Comparison of ENCODE assay signal across 39 cellular contexts in the genomic region with DNA sequence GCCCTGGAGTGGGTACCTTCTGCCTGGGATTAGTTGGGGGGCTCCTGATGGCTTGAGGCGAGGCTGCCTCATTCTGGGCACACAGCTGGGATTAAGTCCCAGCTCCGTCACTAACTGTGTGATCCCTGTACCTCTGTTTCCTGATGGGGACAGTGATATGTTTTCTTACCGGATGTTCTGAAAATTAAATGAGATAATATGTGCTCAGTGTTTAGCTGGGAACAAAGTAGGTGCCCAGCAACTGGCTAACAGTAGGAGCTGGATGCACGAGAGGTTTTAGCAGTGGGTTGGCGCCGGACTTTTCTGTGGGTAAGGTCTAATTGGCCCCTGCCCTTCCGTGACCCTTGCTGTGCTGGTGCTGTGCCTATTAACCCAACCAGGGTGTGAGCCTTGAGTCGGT.
"Had no signal": no experiment of that assay in that cellular context is flagged by ENCODE, and none has a peak within 500 bp of the region (broad histone marks: within the 10 kb centered on the region; RNA-seq: fewer than 3 reads in every experiment).

No MANE protein-coding gene starts in this region.

- H3K27ac ChIP-seq: adrenal gland, ascending aorta, body of pancreas, brain microvascular endothelial cell, breast epithelium, cardiac muscle cell had no signal

- DNase-seq: activated effector memory CD4-positive, alpha-beta T cell treated with anti-CD3 and anti-CD28 coated beads, Interleukin-2, amount 50 U/mL, for 16 hours; activated effector memory CD4-positive, alpha-beta T cell treated with Interleukin-2 at 50 U/mL for 16 hours; activated gamma-delta T cell; activated gamma-delta T cell treated with Interleukin-2 at 50 U/mL for 16 hours; activated naive CD4-positive, alpha-beta T cell; activated naive CD4-positive, alpha-beta T cell treated with anti-CD3 and anti-CD28 coated beads for 36 hours; activated naive CD4-positive, alpha-beta T cell treated with anti-CD3 and anti-CD28 coated beads, Interleukin-2, amount 10 ng/mL, durations not matched to agents 7 days and 5 days; activated naive CD4-positive, alpha-beta T cell treated with anti-CD3 and anti-CD28 coated beads, Interleukin-2, amount 50 U/mL, for 16 hours; activated naive CD4-positive, alpha-beta T cell treated with Interleukin-2 at 50 U/mL for 16 hours; activated naive CD8-positive, alpha-beta T cell treated with anti-CD3 and anti-CD28 coated beads for 36 hours; activated naive CD8-positive, alpha-beta T cell treated with anti-CD3 and anti-CD28 coated beads, Interleukin-2, amount 10 ng/mL, durations not matched to agents 7 days and 5 days; activated naive CD8-positive, alpha-beta T cell treated with anti-CD3 and anti-CD28 coated beads, Interleukin-2, amount 50 U/mL, for 24 hours; activated T-cell treated with anti-CD3 and anti-CD28 coated beads, Interleukin-2, amount 50 U/mL, for 24 hours; activated T-cell treated with anti-CD3 and anti-CD28 coated beads, Interleukin-2, amount 50 U/mL, for 4 hours; activated T-cell treated with anti-CD3 and anti-CD28 coated beads, Interleukin-2, amount 50 U/mL, for 48 hours; activated T-cell treated with anti-CD3 and anti-CD28 coated beads, Interleukin-2, amount 50 U/mL, for 72 hours; adrenal gland; amniotic stem cell; amygdala; anterior cingulate cortex; body of pancreas; brain microvascular endothelial cell; caudate nucleus; central memory CD4-positive, alpha-beta T cell; cerebellar nuclear complex had no signal

- H3K4me3 ChIP-seq: adrenal gland, ascending aorta, body of pancreas, breast epithelium, cardiac muscle cell had no signal

- H3K36me3 ChIP-seq: adrenal gland, ascending aorta, brain microvascular endothelial cell, breast epithelium, cardiac muscle cell had no signal

- H3K4me1 Mint-ChIP-seq: activated naive CD4-positive, alpha-beta T cell treated with anti-CD3 and anti-CD28 coated beads, Interleukin-2, amount 10 ng/mL, durations not matched to agents 7 days and 5 days; activated naive CD4-positive, alpha-beta T cell treated with anti-CD3 and anti-CD28 coated beads, Interleukin-2, amount 50 U/mL, for 24 hours; activated naive CD8-positive, alpha-beta T cell treated with anti-CD3 and anti-CD28 coated beads for 36 hours; activated naive CD8-positive, alpha-beta T cell treated with anti-CD3 and anti-CD28 coated beads, Interleukin-2, amount 10 ng/mL, durations not matched to agents 7 days and 5 days; activated naive CD8-positive, alpha-beta T cell treated with anti-CD3 and anti-CD28 coated beads, Interleukin-2, amount 50 U/mL, for 24 hours; activated T-helper 17 cell treated with anti-CD3 and anti-CD28 coated beads, Interleukin-2, amount 50 U/mL, for 72 hours; central memory CD8-positive, alpha-beta T cell had no signal

- H3K9me3 Mint-ChIP-seq: activated naive CD4-positive, alpha-beta T cell treated with anti-CD3 and anti-CD28 coated beads for 36 hours; activated naive CD4-positive, alpha-beta T cell treated with anti-CD3 and anti-CD28 coated beads, Interleukin-2, amount 10 ng/mL, durations not matched to agents 7 days and 5 days; activated naive CD4-positive, alpha-beta T cell treated with anti-CD3 and anti-CD28 coated beads, Interleukin-2, amount 50 U/mL, for 24 hours; activated naive CD4-positive, alpha-beta T cell treated with anti-CD3 and anti-CD28 coated beads, Interleukin-2, amount 50 U/mL, for 72 hours; activated naive CD8-positive, alpha-beta T cell treated with anti-CD3 and anti-CD28 coated beads for 36 hours; activated naive CD8-positive, alpha-beta T cell treated with anti-CD3 and anti-CD28 coated beads, Interleukin-2, amount 10 ng/mL, durations not matched to agents 7 days and 5 days; activated naive CD8-positive, alpha-beta T cell treated with anti-CD3 and anti-CD28 coated beads, Interleukin-2, amount 50 U/mL, for 24 hours; activated T-cell treated with anti-CD3 and anti-CD28 coated beads, Interleukin-2, amount 50 U/mL, for 24 hours; activated T-cell treated with anti-CD3 and anti-CD28 coated beads, Interleukin-2, amount 50 U/mL, for 4 hours; activated T-cell treated with anti-CD3 and anti-CD28 coated beads, Interleukin-2, amount 50 U/mL, for 72 hours; activated T-helper 1 cell treated with anti-CD3 and anti-CD28 coated beads, Interleukin-12 subunit alpha, Interleukin-12 subunit beta, Interleukin-2, Interleukin-4 antibody, amounts not matched to agents 30 ng/mL and 10 ng/mL and 1 ng/mL, durations not matched to agents 14 hours and 24 hours and 36 hours; activated T-helper 17 cell treated with anti-CD3 and anti-CD28 coated beads, Interleukin-2, amount 50 U/mL, for 72 hours; activated T-helper 2 cell treated with anti-CD3 and anti-CD28 coated beads, Interferon-gamma antibody, Interleukin-2, Interleukin-4, amounts not matched to agents 10 μg/mL and 5 μg/mL and 100 μg/mL, durations not matched to agents 14 hours and 24 hours and 36 hours; brain had no signal

- H3K9me3 ChIP-seq: adrenal gland, ascending aorta, body of pancreas had no signal

- H3K36me3 Mint-ChIP-seq: activated naive CD4-positive, alpha-beta T cell treated with anti-CD3 and anti-CD28 coated beads, Interleukin-2, amount 10 ng/mL, durations not matched to agents 7 days and 5 days; activated naive CD4-positive, alpha-beta T cell treated with anti-CD3 and anti-CD28 coated beads, Interleukin-2, amount 50 U/mL, for 24 hours; activated naive CD4-positive, alpha-beta T cell treated with anti-CD3 and anti-CD28 coated beads, Interleukin-2, amount 50 U/mL, for 72 hours; activated naive CD8-positive, alpha-beta T cell; activated naive CD8-positive, alpha-beta T cell treated with anti-CD3 and anti-CD28 coated beads for 36 hours; activated naive CD8-positive, alpha-beta T cell treated with anti-CD3 and anti-CD28 coated beads, Interleukin-2, amount 10 ng/mL, durations not matched to agents 7 days and 5 days; brain had no signal

- H3K27me3 Mint-ChIP-seq: activated naive CD4-positive, alpha-beta T cell treated with anti-CD3 and anti-CD28 coated beads, Interleukin-2, amount 10 ng/mL, durations not matched to agents 7 days and 5 days; activated naive CD4-positive, alpha-beta T cell treated with anti-CD3 and anti-CD28 coated beads, Interleukin-2, amount 50 U/mL, for 24 hours; activated naive CD8-positive, alpha-beta T cell; activated naive CD8-positive, alpha-beta T cell treated with anti-CD3 and anti-CD28 coated beads for 36 hours; activated naive CD8-positive, alpha-beta T cell treated with anti-CD3 and anti-CD28 coated beads, Interleukin-2, amount 10 ng/mL, durations not matched to agents 7 days and 5 days had no signal

- H3K4me3 Mint-ChIP-seq: activated naive CD4-positive, alpha-beta T cell treated with anti-CD3 and anti-CD28 coated beads for 36 hours; activated naive CD4-positive, alpha-beta T cell treated with anti-CD3 and anti-CD28 coated beads, Interleukin-2, amount 10 ng/mL, durations not matched to agents 7 days and 5 days; activated naive CD4-positive, alpha-beta T cell treated with anti-CD3 and anti-CD28 coated beads, Interleukin-2, amount 50 U/mL, for 24 hours; activated naive CD8-positive, alpha-beta T cell; activated naive CD8-positive, alpha-beta T cell treated with anti-CD3 and anti-CD28 coated beads for 36 hours; activated naive CD8-positive, alpha-beta T cell treated with anti-CD3 and anti-CD28 coated beads, Interleukin-2, amount 10 ng/mL, durations not matched to agents 7 days and 5 days; activated naive CD8-positive, alpha-beta T cell treated with anti-CD3 and anti-CD28 coated beads, Interleukin-2, amount 50 U/mL, for 24 hours; activated T-cell treated with anti-CD3 and anti-CD28 coated beads, Interleukin-2, amount 50 U/mL, for 24 hours; activated T-cell treated with anti-CD3 and anti-CD28 coated beads, Interleukin-2, amount 50 U/mL, for 4 hours; activated T-cell treated with anti-CD3 and anti-CD28 coated beads, Interleukin-2, amount 50 U/mL, for 72 hours; activated T-helper 1 cell treated with anti-CD3 and anti-CD28 coated beads, Interleukin-12 subunit alpha, Interleukin-12 subunit beta, Interleukin-2, Interleukin-4 antibody, amounts not matched to agents 30 ng/mL and 10 ng/mL and 1 ng/mL, durations not matched to agents 14 hours and 24 hours and 36 hours; activated T-helper 17 cell treated with anti-CD3 and anti-CD28 coated beads, Interleukin-2, amount 50 U/mL, for 72 hours; brain; central memory CD8-positive, alpha-beta T cell had no signal

- H3K27ac Mint-ChIP-seq: activated naive CD4-positive, alpha-beta T cell treated with anti-CD3 and anti-CD28 coated beads for 36 hours; activated naive CD4-positive, alpha-beta T cell treated with anti-CD3 and anti-CD28 coated beads, Interleukin-2, amount 10 ng/mL, durations not matched to agents 7 days and 5 days; activated naive CD4-positive, alpha-beta T cell treated with anti-CD3 and anti-CD28 coated beads, Interleukin-2, amount 50 U/mL, for 24 hours; activated naive CD4-positive, alpha-beta T cell treated with anti-CD3 and anti-CD28 coated beads, Interleukin-2, amount 50 U/mL, for 72 hours; activated naive CD8-positive, alpha-beta T cell; activated naive CD8-positive, alpha-beta T cell treated with anti-CD3 and anti-CD28 coated beads for 36 hours; activated naive CD8-positive, alpha-beta T cell treated with anti-CD3 and anti-CD28 coated beads, Interleukin-2, amount 10 ng/mL, durations not matched to agents 7 days and 5 days; activated naive CD8-positive, alpha-beta T cell treated with anti-CD3 and anti-CD28 coated beads, Interleukin-2, amount 50 U/mL, for 24 hours; activated T-cell treated with anti-CD3 and anti-CD28 coated beads, Interleukin-2, amount 50 U/mL, for 24 hours; activated T-cell treated with anti-CD3 and anti-CD28 coated beads, Interleukin-2, amount 50 U/mL, for 72 hours; activated T-helper 1 cell treated with anti-CD3 and anti-CD28 coated beads, Interleukin-12 subunit alpha, Interleukin-12 subunit beta, Interleukin-2, Interleukin-4 antibody, amounts not matched to agents 30 ng/mL and 10 ng/mL and 1 ng/mL, durations not matched to agents 14 hours and 24 hours and 36 hours; activated T-helper 17 cell treated with anti-CD3 and anti-CD28 coated beads, Interleukin-2, amount 50 U/mL, for 72 hours; activated T-helper 2 cell treated with anti-CD3 and anti-CD28 coated beads, Interferon-gamma antibody, Interleukin-2, Interleukin-4, amounts not matched to agents 10 μg/mL and 5 μg/mL and 100 μg/mL, durations not matched to agents 14 hours and 24 hours and 36 hours had no signal

- H3K4me1 ChIP-seq: adrenal gland, ascending aorta, body of pancreas, breast epithelium had no signal

- FAIRE-seq: astrocyte, bronchial epithelial cell, colon had no signal
